In the genomic region with DNA sequence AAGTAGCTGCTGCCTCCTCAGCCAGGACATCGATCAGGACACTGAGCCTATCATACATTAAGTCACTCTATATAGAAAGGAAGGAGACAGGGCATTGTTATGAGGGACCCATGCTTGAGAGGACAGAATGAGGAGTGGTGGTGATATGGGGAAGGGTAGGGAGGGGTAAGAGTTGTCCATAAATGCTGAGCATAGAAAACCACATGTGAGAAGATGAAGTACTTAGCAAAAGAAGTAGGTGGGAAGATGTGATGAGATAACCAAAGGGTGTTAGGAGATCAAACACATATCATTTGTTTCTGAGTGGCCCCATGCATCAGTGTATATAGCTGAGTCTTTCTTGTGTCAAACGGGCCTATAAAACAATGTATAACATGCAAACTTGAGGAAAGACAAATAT, we compare ENCODE assay signal across 11 cellular contexts.
"Had no signal": no experiment of that assay in that cellular context is flagged by ENCODE, and none has a peak within 500 bp of the region (broad histone marks: within the 10 kb centered on the region; RNA-seq: fewer than 3 reads in every experiment).

No MANE protein-coding gene starts in this region.

- H3K9me3 ChIP-seq: HAP-1 had no signal

- FAIRE-seq: H1, H54 had no signal

- H3K9me3 Mint-ChIP-seq: GM23338 had no signal

- H3K27ac ChIP-seq: GM23248 had no signal

- H3K27ac Mint-ChIP-seq: GM23338, H9, HFFc6 had no signal

- H3K9ac ChIP-seq: GM23248 had no signal

- H3K4me3 Mint-ChIP-seq: GM23338, H9, HFFc6 had no signal

- H3K4me3 ChIP-seq: GM23248, GM23338, HAP-1 had no signal

- DNase-seq: GM23248, GOT3, H7, H9, HCEC 1CT, HFFc6 had no signal

- ATAC-seq: GM23338, HCT116 had no signal

- H3K4me2 ChIP-seq: GM23338 had no signal

- H2AFZ ChIP-seq: GM23248, GM23338 had no signal

- H3K4me1 Mint-ChIP-seq: GM23338, H9 had no signal

- H3K4me1 ChIP-seq: HAP-1 had no signal

- H3K36me3 ChIP-seq: HAP-1 had no signal
